Comparison of ENCODE assay signal across 7 cellular contexts in the genomic region with DNA sequence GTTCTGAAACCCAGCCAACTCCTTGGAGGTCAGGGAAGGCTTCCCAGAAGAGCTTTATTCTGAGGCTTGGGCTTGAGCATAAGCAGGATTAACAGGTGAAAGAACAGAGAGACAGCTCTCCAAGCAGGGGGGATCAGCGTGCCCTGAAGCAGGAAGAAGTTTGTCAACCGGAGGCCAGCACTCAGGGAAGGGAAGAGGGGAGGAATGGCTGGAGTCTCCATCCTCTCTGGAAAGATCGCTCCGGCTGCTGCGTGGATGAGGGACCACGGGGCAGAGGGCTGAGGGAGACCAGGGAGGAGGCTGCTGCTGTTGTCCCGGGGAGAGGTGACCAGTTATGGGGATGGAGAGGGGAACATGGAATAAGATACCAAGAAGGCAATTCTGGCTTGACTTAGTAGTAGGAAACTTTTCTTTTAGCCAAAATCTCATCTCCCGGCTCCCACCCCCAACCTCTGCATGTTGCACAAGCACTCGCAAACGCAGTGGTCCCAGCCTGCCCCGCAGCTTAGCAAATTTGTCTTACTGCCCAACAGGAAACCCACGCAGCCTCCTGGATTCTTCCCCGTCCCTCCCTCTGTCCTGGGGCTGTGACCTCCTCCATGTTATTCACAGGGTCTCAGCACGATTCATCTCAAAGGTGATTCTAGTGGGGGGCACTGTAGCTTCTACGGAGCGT. TPM values are rescaled to one million over a fixed set of nuclear protein-coding genes. Genes with fewer than 3 reads are reported as not detected.
DNase-seq lines count a peak whose midpoint lies in the region; ATAC-seq and TF ChIP-seq lines count a peak whose summit lies in the region.

No MANE protein-coding gene starts in this region.

- H3K4me1 ChIP-seq in right cardiac atrium (ENCODE audit: control insufficient read depth, insufficient read depth, low read length), result peaks cover 14% of the 10 kb centered on the region
- peaks cover 43 to 87% (median 74%) of the 10 kb centered on the region in 6 donors for H3K4me1 ChIP-seq in spleen

- peak overlapping the region; percentile 93 for H3K27ac ChIP-seq in WERI-Rb-1
- H3K27ac ChIP-seq in right cardiac atrium (ENCODE audit: low read length), result peak overlapping the region; percentile 25
- H3K27ac ChIP-seq in spleen, result peak overlapping the region in 7 of 8 donors; percentile 79 to 95 (median 93)

- ATAC-seq in right cardiac atrium, result no peak
- no peak for ATAC-seq in GM18498 (IDR thresholded peaks at IDR 0.05; ENCODE audit: unreplicated experiment)
- ATAC-seq in GM19023 (IDR thresholded peaks at IDR 0.05; ENCODE audit: unreplicated experiment), result no peak

- H3K27me3 ChIP-seq in WERI-Rb-1 (ENCODE audit: insufficient read depth, low read depth, severe bottlenecking) (no peaks in the 10 kb centered on the region), right cardiac atrium (ENCODE audit: control insufficient read depth, insufficient read depth) (no peaks in the 10 kb centered on the region), spleen (replicated peaks in 1 of 7) (no peaks in the 10 kb centered on the region)

- 11% methylated on average over 16 of the region's 16 CpGs for WGBS in right cardiac atrium
- 10 to 15% (median 12%) methylated on average over 16 of the region's 16 CpGs for WGBS in spleen, 5 donors

- TF ChIP-seq CTCF in HFF-Myc (IDR thresholded peaks at IDR 0.05; ENCODE audit: low read depth, low read length, missing control alignments) (no peak), WERI-Rb-1 (IDR thresholded peaks at IDR 0.05; ENCODE audit: low read depth, low read length) (no peak), spleen (IDR thresholded peaks at IDR 0.05 in 8 of 11, conservative IDR thresholded peaks at IDR 0.05 in 3 of 11) (no peak)

- DNase-seq in HFF-Myc (ENCODE audit: extremely low read depth, low read depth) (no peak), WERI-Rb-1 (peak; percentile 65), right cardiac atrium (no peak), spleen (peak; percentile 81), AML-193 (lab: John Stamatoyannopoulos, UW) (no peak)

- peaks cover 13% of the 10 kb centered on the region for H3K36me3 ChIP-seq in WERI-Rb-1
- no peaks in the 10 kb centered on the region for H3K36me3 ChIP-seq in spleen

- TF ChIP-seq POLR2A in spleen (IDR thresholded peaks at IDR 0.05), result no peak

- H3K4me3 ChIP-seq in HFF-Myc (replicated peaks; ENCODE audit: low read depth, low read length) (peak overlapping the region; percentile 44), WERI-Rb-1 (ENCODE audit: low read depth, low read length) (peak overlapping the region; percentile 42), right cardiac atrium (ENCODE audit: low read length) (peak overlapping the region; percentile 90), spleen (peak overlapping the region; percentile 34 to 90 (median 61))

- intact Hi-C loops in right cardiac atrium (cut with DNase I) (loop anchor here (5.0 to 10.0 kb wide), 4 partner anchors 36 to 294 kb away; a partner anchor contains a TSS), spleen (cut with DNase I; ENCODE audit: low total_unique reads) (no loop called here)

- H3K9me3 ChIP-seq in WERI-Rb-1 (ENCODE audit: severe bottlenecking), result peaks cover 3% of the 10 kb centered on the region
- no peaks in the 10 kb centered on the region for H3K9me3 ChIP-seq in right cardiac atrium (ENCODE audit: control insufficient read depth, low read length)
- peaks cover 0 to 4% (median 0%) of the 10 kb centered on the region in 8 donors for H3K9me3 ChIP-seq in spleen

RNA-seq across cellular contexts. Expression of a gene that starts 1.2 kb away (rescaled TPM):
- 10 to 100 TPM; 39.2 to 46.6 (median 41.5) TPM for total RNA-seq in right cardiac atrium
- polyA plus RNA-seq in right cardiac atrium, result 11.6 TPM
- 10 to 100 TPM; 32.2 to 71.3 (median 47.8) TPM for total RNA-seq in spleen
- 1 to 10 TPM; 1.7 to 8.6 (median 2.7) TPM for polyA plus RNA-seq in spleen

RNA-seq across cellular contexts. Expression of a gene that starts 21.4 kb away (rescaled TPM):
- total RNA-seq in right cardiac atrium, result not detected
- polyA plus RNA-seq in right cardiac atrium, result not detected
- under 1 TPM in 1 of 7 donors, not detected in 6; 0.42 TPM for total RNA-seq in spleen
- polyA plus RNA-seq in spleen, result not detected

Comparison
In these comparisons a context has a peak if more than half of its experiments do, and no peak if none do; other contexts are left out.
1. DNase-seq: peak in WERI-Rb-1 (single experiment) and spleen (single experiment); none in HFF-Myc (single experiment), right cardiac atrium (0 of 3) and AML-193 (0 of 2).
2. H3K27ac ChIP-seq: peak in every context shown above with its lines; median percentile 93 in WERI-Rb-1; 93 in spleen; 25 in right cardiac atrium.
3. Peak in every context shown above with its lines, with median percentiles within 50 percentile points of each other: H3K4me3 ChIP-seq.